1 cellular context compared by ENCODE assay signal in genomic region chr3:14434541-14435151, GRCh38.
TF ChIP-seq lines count a peak whose summit lies in the region.

No MANE protein-coding gene starts in this region.

TF ChIP-seq in GM23338, 12 proteins besides CTCF, POLR2A, EP300 and RAD21 (continued from another document):
- TF ChIP-seq ZNF462 (CRISPR knock-in tag; IDR thresholded peaks at IDR 0.05): no peak
